Comparison of ENCODE assay signal across 10 cellular contexts in the genomic region with DNA sequence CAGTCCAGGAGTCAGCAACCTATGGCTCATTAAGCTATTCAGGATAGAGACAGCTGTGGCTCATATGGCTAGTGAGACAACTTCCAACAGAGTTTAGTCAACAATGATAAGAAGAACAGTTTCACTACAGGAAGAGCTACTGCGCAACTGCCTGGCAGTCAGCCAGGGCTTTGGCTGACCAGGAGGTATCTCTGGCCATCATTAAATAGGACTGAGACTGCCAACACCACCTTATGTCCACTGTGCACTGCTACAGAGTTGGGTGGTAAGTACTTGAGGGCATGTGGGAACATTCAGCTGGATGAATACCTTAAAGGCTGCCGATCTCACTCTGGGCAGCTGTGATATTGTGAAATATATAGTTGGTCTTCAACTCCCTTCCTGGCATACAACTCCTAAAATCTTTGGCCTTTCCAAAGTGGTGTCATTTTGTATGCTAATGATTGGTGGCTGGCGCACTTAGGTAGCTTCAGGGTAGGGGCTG. TPM values are rescaled to one million over a fixed set of nuclear protein-coding genes. Genes with fewer than 3 reads are reported as not detected.
DNase-seq lines count a peak whose midpoint lies in the region; ATAC-seq and TF ChIP-seq lines count a peak whose summit lies in the region.
"Had no signal": no experiment of that assay in that cellular context is flagged by ENCODE, and none has a peak within 500 bp of the region (broad histone marks: within the 10 kb centered on the region; RNA-seq: fewer than 3 reads in every experiment).

No MANE protein-coding gene starts in this region.

- TF ChIP-seq EP300 in ovary (IDR thresholded peaks at IDR 0.05), result no peak

- H3K4me3 ChIP-seq in ovary, result no peak overlapping the region

- H3K27ac ChIP-seq in epithelial cell of prostate (peak overlapping the region; percentile 5), ovary (no peak overlapping the region)

- H3K9me3 ChIP-seq in ovary, result no peaks in the 10 kb centered on the region

- DNase-seq in GM04504 (ENCODE audit: low read depth) (peak; percentile 76), NCI-H748 treated with DMSO at 0.1 percent for 48 hours (lab: John Stamatoyannopoulos, UW) (peak; percentile 74), epithelial cell of prostate (ENCODE audit: low read depth, low spot score) (peak; percentile 18), ovary (peak; percentile 53 to 77 (median 63)), islet precursor cell (no peak)
- DNase-seq in naive thymus-derived CD8-positive, alpha-beta T cell, result no peak
- DNase-seq: trophoblast cell had no signal

- peak overlapping the region in 1 of 10 donors; percentile 57 for H3K27ac Mint-ChIP-seq in naive thymus-derived CD8-positive, alpha-beta T cell

- TF ChIP-seq CTCF in ovary (IDR thresholded peaks at IDR 0.05), result no peak

- no peak for ATAC-seq in GM21528 (IDR thresholded peaks at IDR 0.05; ENCODE audit: low FRiP score, unreplicated experiment)
- ATAC-seq in GM18867 (IDR thresholded peaks at IDR 0.05; ENCODE audit: unreplicated experiment), result no peak
- no peak for ATAC-seq in naive thymus-derived CD8-positive, alpha-beta T cell

- 23 to 47% (median 31%) methylated on average over 3 of the region's 3 CpGs for WGBS in ovary, 3 donors

- H3K4me1 ChIP-seq in ovary (ENCODE audit: insufficient read depth), result peaks cover 4% of the 10 kb centered on the region

- no peaks in the 10 kb centered on the region for H3K27me3 Mint-ChIP-seq in naive thymus-derived CD8-positive, alpha-beta T cell

- no peak overlapping the region for H3K4me3 Mint-ChIP-seq in naive thymus-derived CD8-positive, alpha-beta T cell

- H3K9me3 Mint-ChIP-seq in naive thymus-derived CD8-positive, alpha-beta T cell, result no peaks in the 10 kb centered on the region

- H3K36me3 ChIP-seq in ovary, result no peaks in the 10 kb centered on the region

- intact Hi-C loops in ovary (cut with DNase I), result no loop called here

- H3K27me3 ChIP-seq in ovary, result no peaks in the 10 kb centered on the region

- POLR2A ChIA-PET in naive thymus-derived CD8-positive, alpha-beta T cell (lab: Charles Lee), result no interaction called here

- TF ChIP-seq POLR2A in ovary (IDR thresholded peaks at IDR 0.05), result no peak

- peaks cover 8 to 73% (median 23%) of the 10 kb centered on the region in 3 donors for H3K36me3 Mint-ChIP-seq in naive thymus-derived CD8-positive, alpha-beta T cell

- H3K4me1 Mint-ChIP-seq in naive thymus-derived CD8-positive, alpha-beta T cell, result peaks cover 0 to 2% (median under 1%) of the 10 kb centered on the region in 4 donors

RNA-seq across cellular contexts. Expression of a gene that starts 52.2 kb away (rescaled TPM):
- total RNA-seq in ovary, result not detected
- polyA plus RNA-seq in ovary, result not detected
- not detected for total RNA-seq in naive thymus-derived CD8-positive, alpha-beta T cell
- polyA plus RNA-seq in naive thymus-derived CD8-positive, alpha-beta T cell, result not detected
- total RNA-seq: skeletal muscle tissue had no signal

RNA-seq across cellular contexts. Expression of a gene that starts 59.8 kb away (rescaled TPM):
- 10 to 100 TPM; 36.6 to 93.1 (median 69.8) TPM for total RNA-seq in ovary
- polyA plus RNA-seq in ovary, result 10 to 100 TPM; 43.3 to 88.4 TPM
- 10 to 100 TPM; 54.7 to 60.9 TPM for total RNA-seq in naive thymus-derived CD8-positive, alpha-beta T cell
- 100 to 1,000 TPM; 155 to 174 (median 157) TPM for polyA plus RNA-seq in naive thymus-derived CD8-positive, alpha-beta T cell

Comparison
In these comparisons a context has a peak if more than half of its experiments do, and no peak if none do; other contexts are left out.
1. DNase-seq: peak in GM04504 (single experiment), NCI-H748 treated with DMSO at 0.1 percent for 48 hours (single experiment), epithelial cell of prostate (single experiment) and ovary (5 of 5); none in islet precursor cell (single experiment) and naive thymus-derived CD8-positive, alpha-beta T cell (0 of 10).